2 cellular contexts compared by ENCODE assay signal in genomic region chr12:129304532-129304931, GRCh38.
TF ChIP-seq lines count a peak whose summit lies in the region.

No MANE protein-coding gene starts in this region.

TF ChIP-seq in GM23338, 12 proteins besides CTCF, POLR2A, EP300 and RAD21:
- TF ChIP-seq JUNB (IDR thresholded peaks at IDR 0.05; ENCODE audit: unreplicated experiment) (no peak), ZNF114 (CRISPR knock-in tag; IDR thresholded peaks at IDR 0.05) (no peak), EZH2 (IDR thresholded peaks at IDR 0.05; ENCODE audit: low read depth, unreplicated experiment) (no peak), CREB1 (CRISPR knock-in tag; IDR thresholded peaks at IDR 0.05; ENCODE audit: low read depth) (no peak), EZH2phosphoT487 (IDR thresholded peaks at IDR 0.05; ENCODE audit: unreplicated experiment) (no peak), REST (IDR thresholded peaks at IDR 0.05; ENCODE audit: unreplicated experiment) (no peak), ZNF331 (CRISPR knock-in tag; IDR thresholded peaks at IDR 0.05; ENCODE audit: low read depth) (no peak), ETS1 (IDR thresholded peaks at IDR 0.05) (no peak), ZNF462 (CRISPR knock-in tag; IDR thresholded peaks at IDR 0.05) (no peak), NANOG (IDR thresholded peaks at IDR 0.05; ENCODE audit: borderline replicate concordance) (no peak), POLR2AphosphoS5 (IDR thresholded peaks at IDR 0.05; ENCODE audit: low read depth) (no peak), STAT1 (IDR thresholded peaks at IDR 0.05; ENCODE audit: unreplicated experiment) (no peak)

TF ChIP-seq in H1, 55 proteins besides CTCF, POLR2A, EP300 and RAD21:
- peak; percentile 94 for TF ChIP-seq CEBPB (IDR thresholded peaks at IDR 0.05; ENCODE audit: low read depth, low read length)
- no peak for TF ChIP-seq CHD7 (IDR thresholded peaks at IDR 0.05; ENCODE audit: insufficient replicate concordance, low read length)
- peak; percentile 42; the same call in 1 of the 2 replicates for TF ChIP-seq TEAD4 (IDR thresholded peaks at IDR 0.05; ENCODE audit: low read depth, low read length)
- TF ChIP-seq BCL11A (IDR thresholded peaks at IDR 0.05; ENCODE audit: low read depth in 2 of 2, low read length in 2 of 2): no peak
- no peak for TF ChIP-seq RXRA (IDR thresholded peaks at IDR 0.05; ENCODE audit: insufficient read depth, low read depth, low read length)
- no peak for TF ChIP-seq GTF2F1 (IDR thresholded peaks at IDR 0.05; ENCODE audit: borderline replicate concordance, low read depth, low read length)
- TF ChIP-seq EZH2 (IDR thresholded peaks at IDR 0.05; ENCODE audit: low read depth, low read length, severe bottlenecking): no peak
- no peak for TF ChIP-seq SP2 (IDR thresholded peaks at IDR 0.05; ENCODE audit: low read length)
- TF ChIP-seq RBBP5 (IDR thresholded peaks at IDR 0.05; ENCODE audit: borderline replicate concordance, low read depth, low read length): no peak
- TF ChIP-seq MAFK (IDR thresholded peaks at IDR 0.05; ENCODE audit: low read depth, low read length): no peak
- no peak for TF ChIP-seq PHF8 (conservative IDR thresholded peaks at IDR 0.05; ENCODE audit: low read depth, low read length)
- TF ChIP-seq SUZ12 (IDR thresholded peaks at IDR 0.05; ENCODE audit: low read length): no peak
- TF ChIP-seq SIN3A (conservative IDR thresholded peaks at IDR 0.05 in 1 of 2, IDR thresholded peaks at IDR 0.05 in 1 of 2; ENCODE audit: low read depth in 1 of 2, low read length in 2 of 2): no peak
- TF ChIP-seq ATF3 (IDR thresholded peaks at IDR 0.05; ENCODE audit: insufficient read depth, low read depth, low read length): no peak
- no peak for TF ChIP-seq NANOG (IDR thresholded peaks at IDR 0.05; ENCODE audit: insufficient read depth, low read depth, low read length, poor library complexity, severe bottlenecking)
- no peak for TF ChIP-seq RNF2 (IDR thresholded peaks at IDR 0.05; ENCODE audit: borderline replicate concordance, low read depth, low read length, missing control alignments, poor library complexity, severe bottlenecking)
- no peak for TF ChIP-seq POU5F1 (IDR thresholded peaks at IDR 0.05; ENCODE audit: low read depth, low read length)
TF ChIP-seq in H1: peak in this region for 2.
